16 cellular contexts compared by ENCODE assay signal in the genomic region with DNA sequence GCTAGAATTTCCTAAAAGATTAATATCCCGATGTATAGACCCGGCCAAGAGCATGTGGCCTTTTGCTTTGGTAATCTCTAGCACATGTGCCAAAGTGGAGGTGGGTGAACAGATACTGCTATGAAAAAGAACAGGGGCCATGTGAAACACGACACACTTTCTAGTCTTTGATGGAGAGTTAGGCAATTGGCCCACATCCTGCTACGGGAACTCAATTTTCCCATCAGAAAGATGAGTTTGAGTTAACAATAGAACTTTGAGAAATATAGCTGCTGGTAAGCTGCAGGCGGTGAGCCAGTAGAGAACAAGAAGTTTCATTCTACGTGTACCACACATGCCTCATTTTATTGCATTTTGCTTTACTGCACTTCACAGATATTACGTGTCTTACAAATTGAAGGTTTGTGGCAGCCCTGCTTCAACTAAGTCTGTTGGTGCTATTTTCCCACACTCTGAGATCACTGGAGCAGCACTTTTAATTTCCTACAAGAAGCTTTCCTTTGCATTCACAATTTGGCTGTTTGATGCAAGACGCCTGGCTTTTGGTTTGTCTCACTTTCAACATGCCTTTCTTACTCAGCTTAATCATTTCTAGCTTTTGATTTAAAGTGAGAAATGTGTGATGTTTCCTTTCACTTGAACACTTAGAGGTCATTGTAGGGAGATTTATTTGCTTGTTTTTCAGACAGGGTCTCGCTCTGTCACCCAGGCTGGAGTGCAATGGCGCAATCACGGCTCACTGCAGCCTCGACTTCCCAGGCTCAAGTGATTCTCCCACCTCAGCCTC. TPM values are rescaled to one million over a fixed set of nuclear protein-coding genes. Genes with fewer than 3 reads are reported as not detected.
A peak's percentile ranks its signal among the peaks of the same experiment; 100 is the strongest.
DNase-seq lines count a peak whose midpoint lies in the region; ATAC-seq and TF ChIP-seq lines count a peak whose summit lies in the region.
"Had no signal": no experiment of that assay in that cellular context is flagged by ENCODE, and none has a peak within 500 bp of the region (broad histone marks: within the 10 kb centered on the region; RNA-seq: fewer than 3 reads in every experiment).

No MANE protein-coding gene starts in this region.

- no peaks in the 10 kb centered on the region for H3K36me3 Mint-ChIP-seq in GM23338 (ENCODE audit: low read depth)
- H3K36me3 Mint-ChIP-seq: type B pancreatic cell had no signal

- no peak overlapping the region for H3K4me3 Mint-ChIP-seq in GM23338
- H3K4me3 Mint-ChIP-seq: type B pancreatic cell had no signal

- no peak overlapping the region for H3K4me2 ChIP-seq in GM23338
- H3K4me2 ChIP-seq: A549, smooth muscle cell had no signal

- H4K20me1 ChIP-seq in GM23338 (replicated peaks; ENCODE audit: insufficient read depth), result no peaks in the 10 kb centered on the region

- H3K4me1 ChIP-seq in GM23338 (ENCODE audit: insufficient read depth), result no peaks in the 10 kb centered on the region
- H3K4me1 ChIP-seq: A549 had no signal

- ATAC-seq in GM21717 (IDR thresholded peaks at IDR 0.05; ENCODE audit: unreplicated experiment) (peak; percentile 53), GM23338 (no peak), GM21367 (IDR thresholded peaks at IDR 0.05; ENCODE audit: unreplicated experiment) (no peak), left cardiac atrium (no peak)
- ATAC-seq: A549, Right ventricle myocardium inferior had no signal

- H3K4me3 ChIP-seq in GM23338, result no peak overlapping the region
- H3K4me3 ChIP-seq: A549, GM23248, smooth muscle cell had no signal

- no peak overlapping the region for H3K27ac ChIP-seq in GM23338 (ENCODE audit: low read depth)
- H3K27ac ChIP-seq: A549, GM23248 had no signal

- peaks cover 10% of the 10 kb centered on the region for H3K4me1 Mint-ChIP-seq in GM23338

- H3K27me3 ChIP-seq in GM23338 (ENCODE audit: insufficient read depth), result no peaks in the 10 kb centered on the region

- in situ Hi-C loops in SK-MEL-5 (cut with HindIII; ENCODE audit: low pct_unique_long_range_greater_than_20kb, low sequenced_read_pairs), result no loop called here

- peak; percentile 64 for DNase-seq in activated CD4-positive, alpha-beta T cell treated with anti-CD3 and anti-CD28 coated beads for 48 hours
- no peak for DNase-seq in activated CD4-positive, alpha-beta T cell treated with anti-CD3 and anti-CD28 coated beads for 4 hours
- DNase-seq in SK-MEL-5 (ENCODE audit: low read depth, low spot score) (peak; percentile 81), GM23338 (ENCODE audit: low spot score) (no peak), left cardiac atrium (no peak)
- DNase-seq in stimulated activated CD4-positive, alpha-beta T cell treated with anti-CD3 and anti-CD28 coated beads, Interleukin-2, amount 100 ng/mL, for 24 hours, result peak; percentile 23 to 37
- DNase-seq: GM23248, mesenchymal stem cell, NCI-H187 had no signal

- no peak for TF ChIP-seq CTCF in GM23338 (conservative IDR thresholded peaks at IDR 0.05; ENCODE audit: low read depth in 2 of 2)

- no peaks in the 10 kb centered on the region for H3K36me3 ChIP-seq in GM23338 (ENCODE audit: insufficient read depth)

- H3K27me3 Mint-ChIP-seq in GM23338 (ENCODE audit: insufficient read depth, low read depth, poor library complexity), result no peaks in the 10 kb centered on the region

- H3K9me3 Mint-ChIP-seq in GM23338, result no peaks in the 10 kb centered on the region
- H3K9me3 Mint-ChIP-seq: type B pancreatic cell had no signal

- intact Hi-C loops in left cardiac atrium (cut with DNase I), result loop anchor here in 1 of 2 donors (10.0 kb wide), 1 partner anchor 104 kb away; the partner anchor contains the start of gene RNF186

- no peak overlapping the region for H3K27ac Mint-ChIP-seq in GM23338
- H3K27ac Mint-ChIP-seq: type B pancreatic cell had no signal

- H3K9me2 ChIP-seq in GM23338 (ENCODE audit: insufficient read depth), result no peaks in the 10 kb centered on the region

- H3F3A ChIP-seq in GM23338 (replicated peaks; ENCODE audit: low read depth), result no peaks in the 10 kb centered on the region

- H3K79me2 ChIP-seq in GM23338 (replicated peaks; ENCODE audit: insufficient read depth), result no peaks in the 10 kb centered on the region

- H2AFZ ChIP-seq in GM23338, result no peak overlapping the region
- H2AFZ ChIP-seq: GM23248 had no signal

TF ChIP-seq in GM23338, 12 proteins besides CTCF, POLR2A, EP300 and RAD21:
- TF ChIP-seq STAT1 (IDR thresholded peaks at IDR 0.05; ENCODE audit: unreplicated experiment) (no peak), EZH2phosphoT487 (IDR thresholded peaks at IDR 0.05; ENCODE audit: unreplicated experiment) (no peak), ZNF114 (CRISPR knock-in tag; IDR thresholded peaks at IDR 0.05) (no peak), NANOG (IDR thresholded peaks at IDR 0.05; ENCODE audit: borderline replicate concordance) (no peak), JUNB (IDR thresholded peaks at IDR 0.05; ENCODE audit: unreplicated experiment) (no peak), EZH2 (IDR thresholded peaks at IDR 0.05; ENCODE audit: low read depth, unreplicated experiment) (no peak), POLR2AphosphoS5 (IDR thresholded peaks at IDR 0.05; ENCODE audit: low read depth) (no peak), ZNF331 (CRISPR knock-in tag; IDR thresholded peaks at IDR 0.05; ENCODE audit: low read depth) (no peak), ETS1 (IDR thresholded peaks at IDR 0.05) (no peak)
- TF ChIP-seq, protein P1, sequence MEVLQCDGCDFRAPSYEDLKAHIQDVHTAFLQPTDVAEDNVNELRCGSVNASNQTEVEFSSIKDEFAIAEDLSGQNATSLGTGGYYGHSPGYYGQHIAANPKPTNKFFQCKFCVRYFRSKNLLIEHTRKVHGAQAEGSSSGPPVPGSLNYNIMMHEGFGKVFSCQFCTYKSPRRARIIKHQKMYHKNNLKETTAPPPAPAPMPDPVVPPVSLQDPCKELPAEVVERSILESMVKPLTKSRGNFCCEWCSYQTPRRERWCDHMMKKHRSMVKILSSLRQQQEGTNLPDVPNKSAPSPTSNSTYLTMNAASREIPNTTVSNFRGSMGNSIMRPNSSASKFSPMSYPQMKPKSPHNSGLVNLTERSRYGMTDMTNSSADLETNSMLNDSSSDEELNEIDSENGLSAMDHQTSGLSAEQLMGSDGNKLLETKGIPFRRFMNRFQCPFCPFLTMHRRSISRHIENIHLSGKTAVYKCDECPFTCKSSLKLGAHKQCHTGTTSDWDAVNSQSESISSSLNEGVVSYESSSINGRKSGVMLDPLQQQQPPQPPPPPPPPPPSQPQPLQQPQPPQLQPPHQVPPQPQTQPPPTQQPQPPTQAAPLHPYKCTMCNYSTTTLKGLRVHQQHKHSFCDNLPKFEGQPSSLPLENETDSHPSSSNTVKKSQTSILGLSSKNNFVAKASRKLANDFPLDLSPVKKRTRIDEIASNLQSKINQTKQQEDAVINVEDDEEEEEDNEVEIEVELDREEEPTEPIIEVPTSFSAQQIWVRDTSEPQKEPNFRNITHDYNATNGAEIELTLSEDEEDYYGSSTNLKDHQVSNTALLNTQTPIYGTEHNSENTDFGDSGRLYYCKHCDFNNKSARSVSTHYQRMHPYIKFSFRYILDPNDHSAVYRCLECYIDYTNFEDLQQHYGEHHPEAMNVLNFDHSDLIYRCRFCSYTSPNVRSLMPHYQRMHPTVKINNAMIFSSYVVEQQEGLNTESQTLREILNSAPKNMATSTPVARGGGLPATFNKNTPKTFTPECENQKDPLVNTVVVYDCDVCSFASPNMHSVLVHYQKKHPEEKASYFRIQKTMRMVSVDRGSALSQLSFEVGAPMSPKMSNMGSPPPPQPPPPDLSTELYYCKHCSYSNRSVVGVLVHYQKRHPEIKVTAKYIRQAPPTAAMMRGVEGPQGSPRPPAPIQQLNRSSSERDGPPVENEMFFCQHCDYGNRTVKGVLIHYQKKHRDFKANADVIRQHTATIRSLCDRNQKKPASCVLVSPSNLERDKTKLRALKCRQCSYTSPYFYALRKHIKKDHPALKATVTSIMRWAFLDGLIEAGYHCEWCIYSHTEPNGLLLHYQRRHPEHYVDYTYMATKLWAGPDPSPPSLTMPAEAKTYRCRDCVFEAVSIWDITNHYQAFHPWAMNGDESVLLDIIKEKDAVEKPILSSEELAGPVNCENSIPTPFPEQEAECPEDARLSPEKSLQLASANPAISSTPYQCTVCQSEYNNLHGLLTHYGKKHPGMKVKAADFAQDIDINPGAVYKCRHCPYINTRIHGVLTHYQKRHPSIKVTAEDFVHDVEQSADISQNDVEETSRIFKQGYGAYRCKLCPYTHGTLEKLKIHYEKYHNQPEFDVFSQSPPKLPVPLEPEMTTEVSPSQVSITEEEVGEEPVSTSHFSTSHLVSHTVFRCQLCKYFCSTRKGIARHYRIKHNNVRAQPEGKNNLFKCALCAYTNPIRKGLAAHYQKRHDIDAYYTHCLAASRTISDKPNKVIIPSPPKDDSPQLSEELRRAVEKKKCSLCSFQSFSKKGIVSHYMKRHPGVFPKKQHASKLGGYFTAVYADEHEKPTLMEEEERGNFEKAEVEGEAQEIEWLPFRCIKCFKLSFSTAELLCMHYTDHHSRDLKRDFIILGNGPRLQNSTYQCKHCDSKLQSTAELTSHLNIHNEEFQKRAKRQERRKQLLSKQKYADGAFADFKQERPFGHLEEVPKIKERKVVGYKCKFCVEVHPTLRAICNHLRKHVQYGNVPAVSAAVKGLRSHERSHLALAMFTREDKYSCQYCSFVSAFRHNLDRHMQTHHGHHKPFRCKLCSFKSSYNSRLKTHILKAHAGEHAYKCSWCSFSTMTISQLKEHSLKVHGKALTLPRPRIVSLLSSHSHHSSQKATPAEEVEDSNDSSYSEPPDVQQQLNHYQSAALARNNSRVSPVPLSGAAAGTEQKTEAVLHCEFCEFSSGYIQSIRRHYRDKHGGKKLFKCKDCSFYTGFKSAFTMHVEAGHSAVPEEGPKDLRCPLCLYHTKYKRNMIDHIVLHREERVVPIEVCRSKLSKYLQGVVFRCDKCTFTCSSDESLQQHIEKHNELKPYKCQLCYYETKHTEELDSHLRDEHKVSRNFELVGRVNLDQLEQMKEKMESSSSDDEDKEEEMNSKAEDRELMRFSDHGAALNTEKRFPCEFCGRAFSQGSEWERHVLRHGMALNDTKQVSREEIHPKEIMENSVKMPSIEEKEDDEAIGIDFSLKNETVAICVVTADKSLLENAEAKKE (CRISPR knock-in tag; IDR thresholded peaks at IDR 0.05), result no peak

RNA-seq across cellular contexts. Expression of gene HTR6, which starts 46.3 kb away (rescaled TPM):
- 0.16 and 0.29 TPM in 2 replicates for total RNA-seq in SK-MEL-5 (2014; rRNA removed; shearing (Covaris generic))
- 1.9 and 3.0 TPM in 2 replicates for polyA plus RNA-seq in SK-MEL-5 (2015; cell fraction: cytosol; rRNA removed)
- 0.20 and 0.51 TPM in 2 replicates for polyA plus RNA-seq in SK-MEL-5 (2015; cell fraction: nucleus; rRNA removed)
- total RNA-seq in GM23338 (2014; rRNA removed; shearing (Covaris generic)), result 0.66 and 0.82 TPM in 2 replicates
- 0.14 and 0.26 TPM in 2 replicates for polyA plus RNA-seq in GM23338 (2016; fragmentation: Nextera tagmentation; extraction: Ambion mirVana)
- not detected for total RNA-seq in left cardiac atrium
- total RNA-seq: activated CD8-positive, alpha-beta memory T cell treated with anti-CD3 and anti-CD28 coated beads for 36 hours; GM23248; Right ventricle myocardium inferior; smooth muscle cell had no signal
- polyA plus RNA-seq: GM23248, smooth muscle cell had no signal

Comparison
In these comparisons a context has a peak if more than half of its experiments do, and no peak if none do; other contexts are left out.
1. DNase-seq: peak in activated CD4-positive, alpha-beta T cell treated with anti-CD3 and anti-CD28 coated beads for 48 hours (single experiment), SK-MEL-5 (single experiment) and stimulated activated CD4-positive, alpha-beta T cell treated with anti-CD3 and anti-CD28 coated beads, Interleukin-2, amount 100 ng/mL, for 24 hours (2 of 2); none in activated CD4-positive, alpha-beta T cell treated with anti-CD3 and anti-CD28 coated beads for 4 hours (0 of 2), GM23338 (single experiment) and left cardiac atrium (single experiment).